In the genomic region with DNA sequence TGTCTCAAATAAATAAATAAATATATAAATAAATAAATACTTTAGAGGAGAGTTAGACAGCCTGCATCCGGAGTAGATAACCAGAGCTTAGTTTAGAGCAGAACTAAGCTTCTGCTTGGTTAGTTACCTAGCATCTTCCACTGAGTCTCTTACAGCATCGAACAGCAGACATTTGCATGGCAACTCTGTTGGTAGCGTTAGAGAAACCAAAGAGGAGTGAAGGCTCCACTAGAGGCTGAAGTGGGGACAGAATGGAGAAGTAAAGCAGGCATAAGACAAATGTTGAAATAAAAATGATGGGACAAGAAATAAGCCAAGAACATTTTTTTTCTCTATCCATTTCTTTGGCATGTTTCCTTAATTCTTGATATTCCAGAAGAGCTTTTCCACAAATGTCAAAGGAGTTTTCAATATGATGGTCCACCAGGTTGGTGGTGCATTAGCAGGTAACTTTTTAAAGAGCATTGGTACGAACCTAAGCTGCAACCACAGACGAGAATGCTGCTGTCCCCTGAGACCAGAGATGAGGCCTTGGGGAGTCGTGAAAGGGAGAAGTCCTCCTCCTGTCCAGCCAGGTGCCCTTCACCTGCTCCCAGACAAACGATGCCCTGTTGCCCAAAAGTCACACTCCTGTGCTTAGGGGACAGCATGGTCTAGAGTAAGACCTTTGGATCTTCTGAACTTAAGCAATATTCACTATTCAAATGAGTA, we compare ENCODE assay signal across 28 cellular contexts.
"Had no signal": no experiment of that assay in that cellular context is flagged by ENCODE, and none has a peak within 500 bp of the region (broad histone marks: within the 10 kb centered on the region; RNA-seq: fewer than 3 reads in every experiment).

No MANE protein-coding gene starts in this region.

- H3K4me2 ChIP-seq: KMS-11 had no signal

- H3K4me3 ChIP-seq: SJCRH30, SK-N-MC had no signal

- H3K9me3 ChIP-seq: SJCRH30 had no signal

- DNase-seq: activated CD4-positive, alpha-beta memory T cell treated with anti-CD3 and anti-CD28 coated beads, Interleukin-2, amount 10 ng/mL, durations not matched to agents 7 days and 5 days; activated CD4-positive, alpha-beta T cell treated with anti-CD3 and anti-CD28 coated beads for 1 hour; activated CD4-positive, alpha-beta T cell treated with anti-CD3 and anti-CD28 coated beads for 48 hours; activated CD8-positive, alpha-beta memory T cell treated with anti-CD3 and anti-CD28 coated beads for 24 hours; activated CD8-positive, alpha-beta memory T cell treated with anti-CD3 and anti-CD28 coated beads, Interleukin-2, amount 10 ng/mL, durations not matched to agents 7 days and 5 days; activated CD8-positive, alpha-beta memory T cell treated with anti-CD3 and anti-CD28 coated beads, Interleukin-2, amount 50 U/mL, for 48 hours; activated effector memory CD4-positive, alpha-beta T cell treated with Interleukin-2 at 50 U/mL for 16 hours; activated naive CD4-positive, alpha-beta T cell treated with anti-CD3 and anti-CD28 coated beads, Interleukin-2, amount 10 ng/mL, durations not matched to agents 7 days and 5 days; activated naive CD8-positive, alpha-beta T cell treated with anti-CD3 and anti-CD28 coated beads, Interleukin-2, amount 50 U/mL, for 24 hours; activated T-cell treated with anti-CD3 and anti-CD28 coated beads, Interleukin-2, amount 50 U/mL, for 48 hours; anterior cingulate cortex; caudate nucleus; cerebellar nuclear complex; NCI-H1048; NCI-H1105 treated with DMSO at 0.1 percent for 48 hours; NCI-H1436; NCI-H1694; NCI-H1930; NCI-H2081 treated with DMSO at 0.1 percent for 48 hours; NCI-H345; NCI-H524 treated with DMSO at 0.1 percent for 48 hours; SHP77; SJCRH30; T1000 had no signal

- H3K27me3 ChIP-seq: SJCRH30 had no signal

- H3K9ac ChIP-seq: KMS-11 had no signal

- H3K27ac ChIP-seq: KMS-11, SJCRH30, SK-N-MC had no signal

- H3K36me3 ChIP-seq: SJCRH30 had no signal

- H3K4me1 ChIP-seq: SJCRH30 had no signal

- ATAC-seq: activated CD8-positive, alpha-beta memory T cell treated with anti-CD3 and anti-CD28 coated beads, Interleukin-2, amount 10 ng/mL, durations not matched to agents 7 days and 5 days; activated naive CD8-positive, alpha-beta T cell treated with anti-CD3 and anti-CD28 coated beads, Interleukin-2, amount 50 U/mL, for 24 hours; Panc1; WTC11 had no signal
